Comparison of ENCODE assay signal across 1 cellular context in the genomic region with DNA sequence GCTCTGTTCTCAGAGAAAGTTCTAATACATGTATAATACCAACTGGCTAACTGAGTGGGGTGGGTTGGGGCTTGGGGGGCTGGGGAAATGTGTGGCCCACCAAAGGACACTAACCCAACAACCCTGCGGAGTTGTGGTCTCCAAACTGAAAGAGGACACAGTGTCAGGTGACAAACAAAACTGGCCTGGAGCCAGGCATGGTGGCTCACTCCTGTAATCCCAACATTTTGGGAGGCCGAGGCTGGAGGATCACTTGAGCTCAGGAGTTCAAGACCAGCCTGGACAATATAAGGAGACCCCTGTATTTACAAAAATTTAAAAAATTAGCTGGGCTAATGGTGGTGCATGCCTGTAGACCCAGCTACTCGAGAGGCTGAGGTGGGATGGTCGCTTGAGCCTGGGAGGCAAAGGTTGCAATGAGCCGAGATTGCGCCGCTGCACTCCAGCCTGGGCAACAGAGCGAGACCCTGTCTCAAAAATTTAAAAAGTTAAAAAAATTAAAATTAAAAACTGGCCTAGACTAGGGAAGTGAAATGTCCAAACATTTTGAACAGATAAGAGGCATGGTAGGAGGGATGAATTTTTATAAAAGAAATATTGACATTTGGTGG.
TF ChIP-seq lines count a peak whose summit lies in the region.

No MANE protein-coding gene starts in this region.

TF ChIP-seq in K562, 482 proteins besides CTCF, POLR2A, EP300 and RAD21:
- peak; percentile 67 for TF ChIP-seq NFIC (IDR thresholded peaks at IDR 0.05)
- TF ChIP-seq SIX5 (IDR thresholded peaks at IDR 0.05; ENCODE audit: borderline replicate concordance in 1 of 2, insufficient read depth in 1 of 2, low read depth in 1 of 2, low read length in 2 of 2), result no peak
